In genomic region chr12:66188584-66189475, GRCh38 we compare ENCODE assay signal across 9 cellular contexts. TPM values are rescaled to one million over a fixed set of nuclear protein-coding genes. Genes with fewer than 3 reads are reported as not detected.
A peak's percentile ranks its signal among the peaks of the same experiment; 100 is the strongest.
DNase-seq lines count a peak whose midpoint lies in the region; ATAC-seq, FAIRE-seq and TF ChIP-seq lines count a peak whose summit lies in the region.
"Had no signal": no experiment of that assay in that cellular context is flagged by ENCODE, and none has a peak within 500 bp of the region (broad histone marks: within the 10 kb centered on the region; RNA-seq: fewer than 3 reads in every experiment).

Gene IRAK3, plus strand, starts transcription at chr12:66189214. Its CDS starts 86 bp downstream, at chr12:66189300.

- no peak for FAIRE-seq in kidney (lab: Jason Lieb, UNC)

- H3K36me3 ChIP-seq in BE2C (no peaks in the 10 kb centered on the region), kidney (ENCODE audit: control insufficient read depth in 1 of 2, insufficient read depth in 2 of 2, low read length in 2 of 2) (no peaks in the 10 kb centered on the region)

- peaks cover 6% of the 10 kb centered on the region for H3K9me3 Mint-ChIP-seq in T-helper 1 cell treated with Interleukin-12 subunit alpha and Interleukin-12 subunit beta and Interleukin-4 antibody, amounts not matched to agents 30 μg/mL and 1 μg/mL, for 36 hours
- peaks cover 6% of the 10 kb centered on the region for H3K9me3 Mint-ChIP-seq in central memory CD8-positive, alpha-beta T cell

- peak within 1 kb of the TSS; percentile 67 to 86 for H3K27ac ChIP-seq in kidney (ENCODE audit: low read depth in 2 of 2, low read length in 2 of 2)
- H3K27ac ChIP-seq: KMS-11 had no signal

- H3K27me3 Mint-ChIP-seq in T-helper 1 cell treated with Interleukin-12 subunit alpha and Interleukin-12 subunit beta and Interleukin-4 antibody, amounts not matched to agents 30 μg/mL and 1 μg/mL, for 36 hours (ENCODE audit: low read depth): peaks cover 25% of the 10 kb centered on the region
- H3K27me3 Mint-ChIP-seq in central memory CD8-positive, alpha-beta T cell: peaks cover 78% of the 10 kb centered on the region

- intact Hi-C loops in kidney (cut with DNase I): no loop called here

- H3K27ac Mint-ChIP-seq in T-helper 1 cell treated with Interleukin-12 subunit alpha and Interleukin-12 subunit beta and Interleukin-4 antibody, amounts not matched to agents 30 μg/mL and 1 μg/mL, for 36 hours: peak within 1 kb of the TSS; percentile 62
- no peak within 1 kb of the TSS for H3K27ac Mint-ChIP-seq in central memory CD8-positive, alpha-beta T cell (ENCODE audit: low read depth)

- H3K36me3 Mint-ChIP-seq in T-helper 1 cell treated with Interleukin-12 subunit alpha and Interleukin-12 subunit beta and Interleukin-4 antibody, amounts not matched to agents 30 μg/mL and 1 μg/mL, for 36 hours (ENCODE audit: low read depth): peaks cover 6% of the 10 kb centered on the region
- peaks cover 3% of the 10 kb centered on the region for H3K36me3 Mint-ChIP-seq in central memory CD8-positive, alpha-beta T cell (ENCODE audit: insufficient read depth)

- DNase-seq in BE2C (peak; percentile 14), kidney (peak; percentile 96), NCI-H226 (no peak)
- peak in 1 of 2 donors; percentile 11 for DNase-seq in central memory CD8-positive, alpha-beta T cell (ENCODE audit: low spot score in 2 of 2)
- peak; percentile 22 to 42 for DNase-seq in stimulated activated CD4-positive, alpha-beta T cell treated with anti-CD3 and anti-CD28 coated beads, Interleukin-2, amount 100 ng/mL, for 24 hours

- ATAC-seq in GM18873 (IDR thresholded peaks at IDR 0.05; ENCODE audit: low FRiP score, unreplicated experiment): peak; percentile 48
- ATAC-seq in HG03103 (IDR thresholded peaks at IDR 0.05; ENCODE audit: low read depth, unreplicated experiment): peak; percentile 49
- peak; percentile 69 for ATAC-seq in central memory CD8-positive, alpha-beta T cell (replicated peaks; ENCODE audit: extremely low read depth, poor library complexity, severe bottlenecking)

- TF ChIP-seq CTCF in BE2C (IDR thresholded peaks at IDR 0.05; ENCODE audit: low read depth, low read length) (no peak), kidney (IDR thresholded peaks at IDR 0.05; ENCODE audit: borderline replicate concordance, extremely low read depth, insufficient read depth) (no peak)

- H3K4me1 ChIP-seq in BE2C (no peaks in the 10 kb centered on the region), kidney (ENCODE audit: control insufficient read depth in 1 of 2, insufficient read depth in 1 of 2, low read depth in 1 of 2, low read length in 2 of 2) (peaks cover 0 to 2% of the 10 kb centered on the region in 2 donors)

- peak within 1 kb of the TSS; percentile 39 to 58 for H3K9ac ChIP-seq in kidney (ENCODE audit: low read length in 2 of 2)
- H3K9ac ChIP-seq: KMS-11 had no signal

- H3K9me3 ChIP-seq in BE2C (no peaks in the 10 kb centered on the region; the same call in 1 of the 2 replicates), kidney (ENCODE audit: control insufficient read depth in 1 of 2, low read length in 2 of 2) (no peaks in the 10 kb centered on the region)

- H3K4me3 Mint-ChIP-seq in T-helper 1 cell treated with Interleukin-12 subunit alpha and Interleukin-12 subunit beta and Interleukin-4 antibody, amounts not matched to agents 30 μg/mL and 1 μg/mL, for 36 hours: peak within 1 kb of the TSS; percentile 76
- peak within 1 kb of the TSS; percentile 47 for H3K4me3 Mint-ChIP-seq in central memory CD8-positive, alpha-beta T cell

- H3K27me3 ChIP-seq in BE2C: peaks cover 61% of the 10 kb centered on the region

- peaks cover 32% of the 10 kb centered on the region for H3K4me1 Mint-ChIP-seq in T-helper 1 cell treated with Interleukin-12 subunit alpha and Interleukin-12 subunit beta and Interleukin-4 antibody, amounts not matched to agents 30 μg/mL and 1 μg/mL, for 36 hours (ENCODE audit: low read depth)
- no peaks in the 10 kb centered on the region for H3K4me1 Mint-ChIP-seq in central memory CD8-positive, alpha-beta T cell

- no peak within 1 kb of the TSS for H3K4me3 ChIP-seq in BE2C (ENCODE audit: low read depth, low read length)
- peak within 1 kb of the TSS; percentile 49 to 51 for H3K4me3 ChIP-seq in kidney (ENCODE audit: low read length in 2 of 2)

RNA-seq across cellular contexts. Expression of gene IRAK3, which starts in this region (rescaled TPM):
- polyA plus RNA-seq in BE2C (2012; ENCODE audit: insufficient read depth, insufficient read length, low read depth): not detected
- total RNA-seq in kidney: 19.9 TPM
- polyA plus RNA-seq in kidney (ENCODE audit: insufficient read depth, low read depth, low replicate concordance): 1.2 TPM
